In the genomic region with DNA sequence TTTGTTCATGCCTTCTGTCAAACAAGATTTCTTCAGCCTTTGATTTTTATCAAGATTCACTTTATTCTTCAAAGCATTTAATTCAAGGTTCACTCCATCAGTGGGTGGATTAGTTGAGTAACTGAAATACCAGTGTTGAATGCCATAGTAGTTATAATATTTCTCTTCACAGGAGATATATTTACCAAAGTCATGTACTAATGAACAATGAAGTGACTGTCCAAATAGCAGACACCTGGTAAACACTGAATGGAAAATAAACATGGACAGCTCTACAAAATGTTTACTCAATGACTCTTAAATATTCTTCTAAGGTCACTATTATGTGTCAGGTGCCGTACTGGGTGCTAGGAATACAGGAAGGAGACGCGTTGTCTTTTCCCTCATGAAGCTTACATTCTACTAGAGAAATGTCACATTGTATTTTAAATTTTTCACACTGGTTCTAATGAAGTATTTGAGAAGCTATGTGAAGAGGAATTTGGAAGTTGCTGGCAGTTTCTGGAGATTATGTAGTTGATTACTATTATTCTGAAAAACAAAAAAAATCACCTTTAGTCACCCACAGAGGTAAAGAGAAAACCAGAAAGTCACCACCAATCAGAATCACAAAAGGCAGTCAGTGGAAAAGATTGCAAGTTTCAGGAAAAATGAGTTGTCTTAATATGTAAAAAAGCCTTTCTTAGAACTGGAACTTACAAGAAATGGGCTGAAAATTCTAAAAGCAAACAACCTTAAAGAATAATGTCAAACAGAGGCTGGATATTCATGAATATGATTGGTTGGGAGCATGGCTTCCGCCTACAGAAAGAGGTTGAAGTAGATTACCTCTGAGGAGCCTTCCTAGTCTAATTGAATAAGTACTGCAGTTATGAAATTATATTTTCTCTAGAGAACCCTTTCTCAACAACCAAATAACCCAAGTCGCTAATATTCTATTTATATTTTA, we compare ENCODE assay signal across 1 cellular context.
TF ChIP-seq lines count a peak whose summit lies in the region.

No MANE protein-coding gene starts in this region.

TF ChIP-seq in HepG2, 621 proteins besides CTCF, POLR2A, EP300 and RAD21 (continued from another document and continues in another):
- TF ChIP-seq, protein P1, sequence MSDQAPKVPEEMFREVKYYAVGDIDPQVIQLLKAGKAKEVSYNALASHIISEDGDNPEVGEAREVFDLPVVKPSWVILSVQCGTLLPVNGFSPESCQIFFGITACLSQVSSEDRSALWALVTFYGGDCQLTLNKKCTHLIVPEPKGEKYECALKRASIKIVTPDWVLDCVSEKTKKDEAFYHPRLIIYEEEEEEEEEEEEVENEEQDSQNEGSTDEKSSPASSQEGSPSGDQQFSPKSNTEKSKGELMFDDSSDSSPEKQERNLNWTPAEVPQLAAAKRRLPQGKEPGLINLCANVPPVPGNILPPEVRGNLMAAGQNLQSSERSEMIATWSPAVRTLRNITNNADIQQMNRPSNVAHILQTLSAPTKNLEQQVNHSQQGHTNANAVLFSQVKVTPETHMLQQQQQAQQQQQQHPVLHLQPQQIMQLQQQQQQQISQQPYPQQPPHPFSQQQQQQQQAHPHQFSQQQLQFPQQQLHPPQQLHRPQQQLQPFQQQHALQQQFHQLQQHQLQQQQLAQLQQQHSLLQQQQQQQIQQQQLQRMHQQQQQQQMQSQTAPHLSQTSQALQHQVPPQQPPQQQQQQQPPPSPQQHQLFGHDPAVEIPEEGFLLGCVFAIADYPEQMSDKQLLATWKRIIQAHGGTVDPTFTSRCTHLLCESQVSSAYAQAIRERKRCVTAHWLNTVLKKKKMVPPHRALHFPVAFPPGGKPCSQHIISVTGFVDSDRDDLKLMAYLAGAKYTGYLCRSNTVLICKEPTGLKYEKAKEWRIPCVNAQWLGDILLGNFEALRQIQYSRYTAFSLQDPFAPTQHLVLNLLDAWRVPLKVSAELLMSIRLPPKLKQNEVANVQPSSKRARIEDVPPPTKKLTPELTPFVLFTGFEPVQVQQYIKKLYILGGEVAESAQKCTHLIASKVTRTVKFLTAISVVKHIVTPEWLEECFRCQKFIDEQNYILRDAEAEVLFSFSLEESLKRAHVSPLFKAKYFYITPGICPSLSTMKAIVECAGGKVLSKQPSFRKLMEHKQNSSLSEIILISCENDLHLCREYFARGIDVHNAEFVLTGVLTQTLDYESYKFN (CRISPR knock-in tag; conservative IDR thresholded peaks at IDR 0.05), result peak; percentile 61
- TF ChIP-seq ERF (CRISPR knock-in tag; IDR thresholded peaks at IDR 0.05) (no peak), ZNF841 (CRISPR knock-in tag; IDR thresholded peaks at IDR 0.05; ENCODE audit: borderline replicate concordance) (no peak), SRSF4 (IDR thresholded peaks at IDR 0.05; ENCODE audit: low read depth, low read length, poor library complexity, severe bottlenecking) (no peak), ATAD3A (CRISPR knock-in tag; IDR thresholded peaks at IDR 0.05) (no peak), KDM2A (CRISPR knock-in tag; IDR thresholded peaks at IDR 0.05; ENCODE audit: borderline replicate concordance, low read depth) (no peak), IRX3 (CRISPR knock-in tag; IDR thresholded peaks at IDR 0.05; ENCODE audit: borderline replicate concordance, low read depth) (no peak), MAFG (CRISPR knock-in tag; IDR thresholded peaks at IDR 0.05) (no peak), NR3C1 (CRISPR knock-in tag; IDR thresholded peaks at IDR 0.05) (no peak), ZNF546 (CRISPR knock-in tag; conservative IDR thresholded peaks at IDR 0.05) (no peak), RFXAP (CRISPR knock-in tag; IDR thresholded peaks at IDR 0.05; ENCODE audit: borderline replicate concordance) (no peak), HIVEP1 (CRISPR knock-in tag; IDR thresholded peaks at IDR 0.05) (no peak), SSRP1 (CRISPR knock-in tag; IDR thresholded peaks at IDR 0.05) (no peak), CHD2 (IDR thresholded peaks at IDR 0.05; ENCODE audit: low read depth, low read length) (no peak), CREM (IDR thresholded peaks at IDR 0.05) (peak; percentile 77), CREM (CRISPR knock-in tag; IDR thresholded peaks at IDR 0.05) (no peak), AGO1 (IDR thresholded peaks at IDR 0.05; ENCODE audit: low read depth, low read length, poor library complexity, severe bottlenecking) (no peak), ZNF749 (CRISPR knock-in tag; IDR thresholded peaks at IDR 0.05; ENCODE audit: borderline replicate concordance) (no peak), SMAD3 (CRISPR knock-in tag; IDR thresholded peaks at IDR 0.05) (no peak), ZNF547 (CRISPR knock-in tag; IDR thresholded peaks at IDR 0.05) (no peak), ZNF83 (CRISPR knock-in tag; IDR thresholded peaks at IDR 0.05; ENCODE audit: borderline replicate concordance) (no peak), NFE2L1 (CRISPR knock-in tag; IDR thresholded peaks at IDR 0.05; ENCODE audit: borderline replicate concordance) (no peak), TARDBP (CRISPR knock-in tag; IDR thresholded peaks at IDR 0.05) (peak; percentile 44; the same call in 1 of the 2 replicates), ZNF205 (CRISPR knock-in tag; IDR thresholded peaks at IDR 0.05) (no peak), ZNF225 (CRISPR knock-in tag; IDR thresholded peaks at IDR 0.05) (no peak), NFKBIZ (CRISPR knock-in tag; IDR thresholded peaks at IDR 0.05) (no peak), DMAP1 (CRISPR knock-in tag; IDR thresholded peaks at IDR 0.05) (no peak), MED1 (CRISPR knock-in tag; IDR thresholded peaks at IDR 0.05) (peak; percentile 67), ELF1 (CRISPR knock-in tag; IDR thresholded peaks at IDR 0.05) (no peak), ATF7-NPFF (CRISPR knock-in tag; IDR thresholded peaks at IDR 0.05; ENCODE audit: low read depth) (no peak), MLLT10 (CRISPR knock-in tag; IDR thresholded peaks at IDR 0.05) (no peak), ZNF572 (CRISPR knock-in tag; IDR thresholded peaks at IDR 0.05) (no peak), REPIN1 (CRISPR knock-in tag; IDR thresholded peaks at IDR 0.05; ENCODE audit: borderline replicate concordance, low read depth) (no peak), PPARG (CRISPR knock-in tag; conservative IDR thresholded peaks at IDR 0.05) (peak; percentile 49; the same call in 1 of the 2 replicates), POLR2AphosphoS5 (IDR thresholded peaks at IDR 0.05; ENCODE audit: low read depth, low read length) (no peak), RBM22 (optimal IDR thresholded peaks at IDR 0.05; ENCODE audit: low read length) (no peak), ZNF34 (CRISPR knock-in tag; IDR thresholded peaks at IDR 0.05; ENCODE audit: borderline replicate concordance) (no peak)
- TF ChIP-seq, protein P2, sequence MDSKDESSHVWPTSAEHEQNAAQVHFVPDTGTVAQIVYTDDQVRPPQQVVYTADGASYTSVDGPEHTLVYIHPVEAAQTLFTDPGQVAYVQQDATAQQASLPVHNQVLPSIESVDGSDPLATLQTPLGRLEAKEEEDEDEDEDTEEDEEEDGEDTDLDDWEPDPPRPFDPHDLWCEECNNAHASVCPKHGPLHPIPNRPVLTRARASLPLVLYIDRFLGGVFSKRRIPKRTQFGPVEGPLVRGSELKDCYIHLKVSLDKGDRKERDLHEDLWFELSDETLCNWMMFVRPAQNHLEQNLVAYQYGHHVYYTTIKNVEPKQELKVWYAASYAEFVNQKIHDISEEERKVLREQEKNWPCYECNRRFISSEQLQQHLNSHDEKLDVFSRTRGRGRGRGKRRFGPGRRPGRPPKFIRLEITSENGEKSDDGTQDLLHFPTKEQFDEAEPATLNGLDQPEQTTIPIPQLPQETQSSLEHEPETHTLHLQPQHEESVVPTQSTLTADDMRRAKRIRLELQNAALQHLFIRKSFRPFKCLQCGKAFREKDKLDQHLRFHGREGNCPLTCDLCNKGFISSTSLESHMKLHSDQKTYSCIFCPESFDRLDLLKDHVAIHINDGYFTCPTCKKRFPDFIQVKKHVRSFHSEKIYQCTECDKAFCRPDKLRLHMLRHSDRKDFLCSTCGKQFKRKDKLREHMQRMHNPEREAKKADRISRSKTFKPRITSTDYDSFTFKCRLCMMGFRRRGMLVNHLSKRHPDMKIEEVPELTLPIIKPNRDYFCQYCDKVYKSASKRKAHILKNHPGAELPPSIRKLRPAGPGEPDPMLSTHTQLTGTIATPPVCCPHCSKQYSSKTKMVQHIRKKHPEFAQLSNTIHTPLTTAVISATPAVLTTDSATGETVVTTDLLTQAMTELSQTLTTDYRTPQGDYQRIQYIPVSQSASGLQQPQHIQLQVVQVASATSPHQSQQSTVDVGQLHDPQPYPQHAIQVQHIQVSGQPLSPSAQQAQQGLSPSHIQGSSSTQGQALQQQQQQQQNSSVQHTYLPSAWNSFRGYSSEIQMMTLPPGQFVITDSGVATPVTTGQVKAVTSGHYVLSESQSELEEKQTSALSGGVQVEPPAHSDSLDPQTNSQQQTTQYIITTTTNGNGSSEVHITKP (CRISPR knock-in tag; IDR thresholded peaks at IDR 0.05; ENCODE audit: low read depth), result no peak
- TF ChIP-seq, protein P3, sequence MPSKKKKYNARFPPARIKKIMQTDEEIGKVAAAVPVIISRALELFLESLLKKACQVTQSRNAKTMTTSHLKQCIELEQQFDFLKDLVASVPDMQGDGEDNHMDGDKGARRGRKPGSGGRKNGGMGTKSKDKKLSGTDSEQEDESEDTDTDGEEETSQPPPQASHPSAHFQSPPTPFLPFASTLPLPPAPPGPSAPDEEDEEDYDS (CRISPR knock-in tag; IDR thresholded peaks at IDR 0.05), result no peak
- TF ChIP-seq, protein P4, sequence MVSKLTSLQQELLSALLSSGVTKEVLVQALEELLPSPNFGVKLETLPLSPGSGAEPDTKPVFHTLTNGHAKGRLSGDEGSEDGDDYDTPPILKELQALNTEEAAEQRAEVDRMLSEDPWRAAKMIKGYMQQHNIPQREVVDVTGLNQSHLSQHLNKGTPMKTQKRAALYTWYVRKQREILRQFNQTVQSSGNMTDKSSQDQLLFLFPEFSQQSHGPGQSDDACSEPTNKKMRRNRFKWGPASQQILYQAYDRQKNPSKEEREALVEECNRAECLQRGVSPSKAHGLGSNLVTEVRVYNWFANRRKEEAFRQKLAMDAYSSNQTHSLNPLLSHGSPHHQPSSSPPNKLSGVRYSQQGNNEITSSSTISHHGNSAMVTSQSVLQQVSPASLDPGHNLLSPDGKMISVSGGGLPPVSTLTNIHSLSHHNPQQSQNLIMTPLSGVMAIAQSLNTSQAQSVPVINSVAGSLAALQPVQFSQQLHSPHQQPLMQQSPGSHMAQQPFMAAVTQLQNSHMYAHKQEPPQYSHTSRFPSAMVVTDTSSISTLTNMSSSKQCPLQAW (CRISPR knock-in tag; IDR thresholded peaks at IDR 0.05), result no peak
- TF ChIP-seq, protein P5, sequence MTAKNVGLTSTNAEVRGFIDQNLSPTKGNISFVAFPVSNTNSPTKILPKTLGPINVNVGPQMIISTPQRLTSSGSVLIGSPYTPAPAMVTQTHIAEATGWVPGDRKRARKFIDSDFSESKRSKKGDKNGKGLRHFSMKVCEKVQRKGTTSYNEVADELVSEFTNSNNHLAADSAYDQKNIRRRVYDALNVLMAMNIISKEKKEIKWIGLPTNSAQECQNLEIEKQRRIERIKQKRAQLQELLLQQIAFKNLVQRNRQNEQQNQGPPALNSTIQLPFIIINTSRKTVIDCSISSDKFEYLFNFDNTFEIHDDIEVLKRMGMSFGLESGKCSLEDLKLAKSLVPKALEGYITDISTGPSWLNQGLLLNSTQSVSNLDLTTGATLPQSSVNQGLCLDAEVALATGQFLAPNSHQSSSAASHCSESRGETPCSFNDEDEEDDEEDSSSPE (CRISPR knock-in tag; IDR thresholded peaks at IDR 0.05), result no peak
- TF ChIP-seq, protein P6, sequence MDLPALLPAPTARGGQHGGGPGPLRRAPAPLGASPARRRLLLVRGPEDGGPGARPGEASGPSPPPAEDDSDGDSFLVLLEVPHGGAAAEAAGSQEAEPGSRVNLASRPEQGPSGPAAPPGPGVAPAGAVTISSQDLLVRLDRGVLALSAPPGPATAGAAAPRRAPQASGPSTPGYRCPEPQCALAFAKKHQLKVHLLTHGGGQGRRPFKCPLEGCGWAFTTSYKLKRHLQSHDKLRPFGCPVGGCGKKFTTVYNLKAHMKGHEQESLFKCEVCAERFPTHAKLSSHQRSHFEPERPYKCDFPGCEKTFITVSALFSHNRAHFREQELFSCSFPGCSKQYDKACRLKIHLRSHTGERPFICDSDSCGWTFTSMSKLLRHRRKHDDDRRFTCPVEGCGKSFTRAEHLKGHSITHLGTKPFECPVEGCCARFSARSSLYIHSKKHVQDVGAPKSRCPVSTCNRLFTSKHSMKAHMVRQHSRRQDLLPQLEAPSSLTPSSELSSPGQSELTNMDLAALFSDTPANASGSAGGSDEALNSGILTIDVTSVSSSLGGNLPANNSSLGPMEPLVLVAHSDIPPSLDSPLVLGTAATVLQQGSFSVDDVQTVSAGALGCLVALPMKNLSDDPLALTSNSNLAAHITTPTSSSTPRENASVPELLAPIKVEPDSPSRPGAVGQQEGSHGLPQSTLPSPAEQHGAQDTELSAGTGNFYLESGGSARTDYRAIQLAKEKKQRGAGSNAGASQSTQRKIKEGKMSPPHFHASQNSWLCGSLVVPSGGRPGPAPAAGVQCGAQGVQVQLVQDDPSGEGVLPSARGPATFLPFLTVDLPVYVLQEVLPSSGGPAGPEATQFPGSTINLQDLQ (CRISPR knock-in tag; IDR thresholded peaks at IDR 0.05), result no peak
- TF ChIP-seq, protein P7, sequence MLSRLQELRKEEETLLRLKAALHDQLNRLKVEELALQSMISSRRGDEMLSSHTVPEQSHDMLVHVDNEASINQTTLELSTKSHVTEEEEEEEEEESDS (CRISPR knock-in tag; IDR thresholded peaks at IDR 0.05; ENCODE audit: borderline replicate concordance), result no peak
- TF ChIP-seq, protein P8, sequence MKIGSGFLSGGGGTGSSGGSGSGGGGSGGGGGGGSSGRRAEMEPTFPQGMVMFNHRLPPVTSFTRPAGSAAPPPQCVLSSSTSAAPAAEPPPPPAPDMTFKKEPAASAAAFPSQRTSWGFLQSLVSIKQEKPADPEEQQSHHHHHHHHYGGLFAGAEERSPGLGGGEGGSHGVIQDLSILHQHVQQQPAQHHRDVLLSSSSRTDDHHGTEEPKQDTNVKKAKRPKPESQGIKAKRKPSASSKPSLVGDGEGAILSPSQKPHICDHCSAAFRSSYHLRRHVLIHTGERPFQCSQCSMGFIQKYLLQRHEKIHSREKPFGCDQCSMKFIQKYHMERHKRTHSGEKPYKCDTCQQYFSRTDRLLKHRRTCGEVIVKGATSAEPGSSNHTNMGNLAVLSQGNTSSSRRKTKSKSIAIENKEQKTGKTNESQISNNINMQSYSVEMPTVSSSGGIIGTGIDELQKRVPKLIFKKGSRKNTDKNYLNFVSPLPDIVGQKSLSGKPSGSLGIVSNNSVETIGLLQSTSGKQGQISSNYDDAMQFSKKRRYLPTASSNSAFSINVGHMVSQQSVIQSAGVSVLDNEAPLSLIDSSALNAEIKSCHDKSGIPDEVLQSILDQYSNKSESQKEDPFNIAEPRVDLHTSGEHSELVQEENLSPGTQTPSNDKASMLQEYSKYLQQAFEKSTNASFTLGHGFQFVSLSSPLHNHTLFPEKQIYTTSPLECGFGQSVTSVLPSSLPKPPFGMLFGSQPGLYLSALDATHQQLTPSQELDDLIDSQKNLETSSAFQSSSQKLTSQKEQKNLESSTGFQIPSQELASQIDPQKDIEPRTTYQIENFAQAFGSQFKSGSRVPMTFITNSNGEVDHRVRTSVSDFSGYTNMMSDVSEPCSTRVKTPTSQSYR (CRISPR knock-in tag; IDR thresholded peaks at IDR 0.05; ENCODE audit: borderline replicate concordance), result peak; percentile 16; the same call in 1 of the 2 replicates
- TF ChIP-seq, protein P9, sequence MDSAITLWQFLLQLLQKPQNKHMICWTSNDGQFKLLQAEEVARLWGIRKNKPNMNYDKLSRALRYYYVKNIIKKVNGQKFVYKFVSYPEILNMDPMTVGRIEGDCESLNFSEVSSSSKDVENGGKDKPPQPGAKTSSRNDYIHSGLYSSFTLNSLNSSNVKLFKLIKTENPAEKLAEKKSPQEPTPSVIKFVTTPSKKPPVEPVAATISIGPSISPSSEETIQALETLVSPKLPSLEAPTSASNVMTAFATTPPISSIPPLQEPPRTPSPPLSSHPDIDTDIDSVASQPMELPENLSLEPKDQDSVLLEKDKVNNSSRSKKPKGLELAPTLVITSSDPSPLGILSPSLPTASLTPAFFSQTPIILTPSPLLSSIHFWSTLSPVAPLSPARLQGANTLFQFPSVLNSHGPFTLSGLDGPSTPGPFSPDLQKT (CRISPR knock-in tag; IDR thresholded peaks at IDR 0.05; ENCODE audit: borderline replicate concordance), result no peak
